8 cellular contexts compared by ENCODE assay signal in the genomic region with DNA sequence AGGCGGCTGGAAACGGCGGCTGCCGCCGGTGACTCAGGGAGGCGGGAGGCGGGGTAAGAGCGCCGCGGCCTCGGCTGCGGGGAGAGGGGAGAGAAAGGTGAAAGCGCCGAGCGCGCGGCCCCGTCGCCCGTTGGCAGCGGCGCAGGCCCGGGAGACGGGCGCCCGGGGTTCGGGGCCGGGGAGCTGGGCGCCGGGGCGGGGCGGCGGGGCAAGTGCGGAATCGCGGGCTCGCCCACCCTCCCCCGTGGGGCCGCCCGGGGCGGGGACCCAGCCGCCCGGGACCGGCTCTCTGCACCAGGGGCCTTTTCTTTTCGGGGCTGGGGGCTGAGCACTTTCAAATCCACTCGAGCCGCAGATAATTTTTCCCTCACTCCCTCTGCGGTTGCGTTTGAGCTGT. TPM values are rescaled to one million over a fixed set of nuclear protein-coding genes. Genes with fewer than 3 reads are reported as not detected.
A peak's percentile ranks its signal among the peaks of the same experiment; 100 is the strongest.
DNase-seq lines count a peak whose midpoint lies in the region; FAIRE-seq and TF ChIP-seq lines count a peak whose summit lies in the region.

No MANE protein-coding gene starts in this region.

- H3K4me2 ChIP-seq in Loucy (ENCODE audit: low read depth, low read length, poor library complexity, severe bottlenecking) (no peak overlapping the region), H1 (ENCODE audit: insufficient read depth in 1 of 2, low read depth in 2 of 2, low read length in 2 of 2) (peak overlapping the region in 1 of 2 experiments; percentile 100; a peak in 3 of 4 replicates)

- H3K9me3 ChIP-seq in Loucy (ENCODE audit: insufficient read depth, low read depth, low read length): peaks cover 26% of the 10 kb centered on the region
- H3K9me3 ChIP-seq in H1 (ENCODE audit: insufficient read depth in 2 of 2, low read depth in 1 of 2, low read length in 1 of 2): peaks cover 7 to 21% of the 10 kb centered on the region in 2 experiments
- no peaks in the 10 kb centered on the region for H3K9me3 ChIP-seq in ovary

- H2BK12ac ChIP-seq in H1 (ENCODE audit: low read depth, low read length): no peak overlapping the region

- TF ChIP-seq POLR2A in H1 (IDR thresholded peaks at IDR 0.05; ENCODE audit: control extremely low read depth in 1 of 2, low read depth in 2 of 2, low read length in 2 of 2): peak in 1 of 2 experiments; percentile 84; a peak in 1 of 3 replicates
- no peak for TF ChIP-seq POLR2A in ovary (IDR thresholded peaks at IDR 0.05)

- CTCF ChIA-PET in activated CD4-positive, alpha-beta T cell treated with anti-CD3 and anti-CD28 coated beads, Interleukin-2, amount 10 ng/mL, durations not matched to agents 7 days and 5 days (lab: Charles Lee): interaction anchor here (0.6 to 1.7 kb wide), 7 partner anchors 10 to 217 kb away, joined by 3 to 4 read pairs (median 3); no protein-coding TSS in a partner anchor
- CTCF ChIA-PET in H1 (lab: Charles Lee; ENCODE audit: partially characterized antibody): interaction anchor here (1.1 to 1.4 kb wide), 2 partner anchors 26 to 220 kb away, joined by 3 to 6 read pairs; no protein-coding TSS in a partner anchor

- no peaks in the 10 kb centered on the region for H3K9me2 ChIP-seq in Loucy (replicated peaks; ENCODE audit: low read depth, low read length)

- H2BK15ac ChIP-seq in H1 (ENCODE audit: low read length): no peak overlapping the region

- H3K79me2 ChIP-seq in Loucy (ENCODE audit: insufficient read depth, low read length) (peaks cover 46% of the 10 kb centered on the region), H1 (ENCODE audit: control insufficient read depth in 1 of 2, insufficient read depth in 2 of 2, low read length in 2 of 2) (peaks cover 3 to 38% of the 10 kb centered on the region in 2 experiments; a peak in 3 of 4 replicates)

- H4K91ac ChIP-seq in H1 (replicated peaks; ENCODE audit: insufficient read length, low read length): no peak overlapping the region

- peak overlapping the region; percentile 96 for H3K4me3 ChIP-seq in Loucy (ENCODE audit: low read length, poor library complexity, severe bottlenecking)
- peak overlapping the region; percentile 25 to 90 (median 49); a peak in 6 of 8 replicates for H3K4me3 ChIP-seq in H1 (ENCODE audit: extremely low read depth in 1 of 4, insufficient read depth in 2 of 4, low read depth in 3 of 4, low read length in 4 of 4)
- peak overlapping the region; percentile 68 for H3K4me3 ChIP-seq in ovary

- FAIRE-seq in H1 (lab: Jason Lieb, UNC): no peak

- no peak overlapping the region for H2BK20ac ChIP-seq in H1 (ENCODE audit: low read length)

- intact Hi-C loops in ovary (cut with DNase I): loop anchor here in 3 of 4 donors (5.0 to 10.0 kb wide), 4 partner anchors 121 to 244 kb away; a partner anchor contains a TSS

- peaks cover 57% of the 10 kb centered on the region for H3K36me3 Mint-ChIP-seq in activated CD4-positive, alpha-beta T cell treated with anti-CD3 and anti-CD28 coated beads, Interleukin-2, amount 10 ng/mL, durations not matched to agents 7 days and 5 days (ENCODE audit: low read depth)

- no peak overlapping the region for H3K56ac ChIP-seq in H1 (replicated peaks; ENCODE audit: insufficient read length, low read depth, low read length)

- no peak overlapping the region for H3K18ac ChIP-seq in H1 (ENCODE audit: extremely low read depth, low read length)

- H3K27me3 ChIP-seq in Loucy (ENCODE audit: insufficient read depth, low read length, poor library complexity, severe bottlenecking) (peaks cover 39% of the 10 kb centered on the region), H1 (replicated peaks in 1 of 4; ENCODE audit: control insufficient read depth in 3 of 4, extremely low read depth in 1 of 4, insufficient read depth in 3 of 4, low read length in 3 of 4) (no peaks in the 10 kb centered on the region; a peak in 2 of 7 replicates), ovary (no peaks in the 10 kb centered on the region)

- no peak overlapping the region for H3K27ac ChIP-seq in H1 (ENCODE audit: low read depth, low read length)
- H3K27ac ChIP-seq in ovary: peak overlapping the region; percentile 93 to 97

- peaks cover 7% of the 10 kb centered on the region; the same call in 1 of the 2 replicates for H3K23me2 ChIP-seq in H1 (ENCODE audit: low read depth, low read length)

- no peak for DNase-seq in activated CD4-positive, alpha-beta T cell treated with anti-CD3 and anti-CD28 coated beads, Interleukin-2, amount 10 ng/mL, durations not matched to agents 7 days and 5 days
- DNase-seq in activated CD4-positive, alpha-beta T cell treated with anti-CD3 and anti-CD28 coated beads, Interleukin-2, amount 50 U/mL, for 4 hours: no peak
- no peak for DNase-seq in H1 (ENCODE audit: low read depth in 1 of 2, low spot score in 2 of 2)
- DNase-seq in ovary: no peak
- no peak for DNase-seq in SHP77 treated with DMSO at 0.1 percent for 48 hours (lab: John Stamatoyannopoulos, UW)
- DNase-seq in GDM1 (lab: John Stamatoyannopoulos, UW): no peak
- no peak for DNase-seq in Kasumi-1 (lab: John Stamatoyannopoulos, UW)

- 0% methylated on average over 4 of the region's 49 CpGs; no CpG with 5 or more reads in 1 of the 2 experiments for WGBS in H1 (ENCODE audit: extremely low coverage in 1 of 2, insufficient coverage in 1 of 2, insufficient read length in 1 of 2, insufficient replicate concordance in 2 of 2, low coverage in 1 of 2, low lambda C conversion rate in 2 of 2, missing lambda C conversion rate in 1 of 2), 2 experiments
- WGBS in ovary, 3 donors: 0 to 1% (median 0%) methylated on average over 43 to 49 of the region's 49 CpGs

- POLR2A ChIA-PET in activated CD4-positive, alpha-beta T cell treated with anti-CD3 and anti-CD28 coated beads, Interleukin-2, amount 10 ng/mL, durations not matched to agents 7 days and 5 days (lab: Charles Lee): interaction anchor here (0.5 to 1.0 kb wide), 5 partner anchors 17 to 1027 kb away, joined by 3 to 7 read pairs (median 3); a partner anchor contains a TSS
- POLR2A ChIA-PET in H1 (lab: Charles Lee; ENCODE audit: partially characterized antibody): interaction anchor here (0.7 to 2.4 kb wide), 12 partner anchors 8 to 614 kb away, joined by 3 to 8 read pairs (median 3); a partner anchor contains a TSS

- H3K4me1 ChIP-seq in Loucy (ENCODE audit: insufficient read depth, low read length, poor library complexity, severe bottlenecking): peaks cover 28% of the 10 kb centered on the region
- H3K4me1 ChIP-seq in H1 (replicated peaks in 1 of 4; ENCODE audit: control insufficient read depth in 3 of 4, insufficient read depth in 4 of 4, low read length in 3 of 4): peaks cover 0 to 5% (median 0%) of the 10 kb centered on the region in 4 experiments; a peak in 1 of 7 replicates
- peaks cover 12% of the 10 kb centered on the region for H3K4me1 ChIP-seq in ovary (ENCODE audit: insufficient read depth)

- H3K23ac ChIP-seq in H1 (ENCODE audit: insufficient read length): no peak overlapping the region

- TF ChIP-seq EP300 in H1 (IDR thresholded peaks at IDR 0.05; ENCODE audit: borderline replicate concordance in 1 of 2, low read depth in 2 of 2, low read length in 2 of 2) (no peak), ovary (IDR thresholded peaks at IDR 0.05) (no peak)

- no peak overlapping the region for H4K5ac ChIP-seq in H1 (ENCODE audit: insufficient read length, low read depth, low read length)

- H3K14ac ChIP-seq in H1 (ENCODE audit: insufficient read length): no peak overlapping the region

- peaks cover 6% of the 10 kb centered on the region for H3K27me3 Mint-ChIP-seq in activated CD4-positive, alpha-beta T cell treated with anti-CD3 and anti-CD28 coated beads, Interleukin-2, amount 10 ng/mL, durations not matched to agents 7 days and 5 days

- H3K4ac ChIP-seq in H1 (replicated peaks; ENCODE audit: insufficient read length, low read depth, low read length): no peak overlapping the region

- H3K4me1 Mint-ChIP-seq in activated CD4-positive, alpha-beta T cell treated with anti-CD3 and anti-CD28 coated beads, Interleukin-2, amount 10 ng/mL, durations not matched to agents 7 days and 5 days: peaks cover 49% of the 10 kb centered on the region

- no peak overlapping the region for H2AK5ac ChIP-seq in H1 (ENCODE audit: low read depth, low read length)

- H3K9me3 Mint-ChIP-seq in activated CD4-positive, alpha-beta T cell treated with anti-CD3 and anti-CD28 coated beads, Interleukin-2, amount 10 ng/mL, durations not matched to agents 7 days and 5 days: peaks cover 28% of the 10 kb centered on the region

- TF ChIP-seq RAD21 in H1 (IDR thresholded peaks at IDR 0.05 in 1 of 2, conservative IDR thresholded peaks at IDR 0.05 in 1 of 2; ENCODE audit: low read depth in 2 of 2, low read length in 2 of 2): no peak

- H3K9ac ChIP-seq in Loucy (ENCODE audit: low read depth, low read length, poor library complexity, severe bottlenecking): peak overlapping the region; percentile 71
- H3K9ac ChIP-seq in H1 (replicated peaks in 1 of 4; ENCODE audit: extremely low read depth in 1 of 4, low read depth in 3 of 4, low read length in 3 of 4): peak overlapping the region in 2 of 4 experiments; percentile 32 to 38; a peak in 2 of 7 replicates

- TF ChIP-seq CTCF in Loucy (conservative IDR thresholded peaks at IDR 0.05; ENCODE audit: low read length) (no peak), H1 (IDR thresholded peaks at IDR 0.05; ENCODE audit: control extremely low read depth in 1 of 3, insufficient read depth in 1 of 3, low read depth in 1 of 3, low read length in 3 of 3) (no peak), ovary (IDR thresholded peaks at IDR 0.05) (no peak)

- H2BK120ac ChIP-seq in H1 (replicated peaks; ENCODE audit: low read depth, low read length): no peak overlapping the region

- H2AFZ ChIP-seq in Loucy (ENCODE audit: low read length) (no peak overlapping the region), H1 (ENCODE audit: low read length) (no peak overlapping the region)

- peak overlapping the region; percentile 97 for H3K4me3 Mint-ChIP-seq in activated CD4-positive, alpha-beta T cell treated with anti-CD3 and anti-CD28 coated beads, Interleukin-2, amount 10 ng/mL, durations not matched to agents 7 days and 5 days

- no peaks in the 10 kb centered on the region for H3F3A ChIP-seq in Loucy (ENCODE audit: low read depth)

- H4K8ac ChIP-seq in H1 (ENCODE audit: extremely low read depth, insufficient read depth, low read length): peak overlapping the region; percentile 51; the same call in 1 of the 2 replicates

- no peak overlapping the region for H2BK5ac ChIP-seq in H1 (ENCODE audit: low read depth, low read length)

- H4K20me1 ChIP-seq in Loucy (ENCODE audit: insufficient read depth, low read length, poor library complexity, severe bottlenecking): peaks cover 42% of the 10 kb centered on the region
- H4K20me1 ChIP-seq in H1 (replicated peaks in 1 of 2; ENCODE audit: control insufficient read depth in 1 of 2, insufficient read depth in 2 of 2, low read length in 2 of 2): peaks cover 4 to 9% of the 10 kb centered on the region in 2 experiments

- peaks cover 7% of the 10 kb centered on the region for H3K79me1 ChIP-seq in H1 (ENCODE audit: low read depth, low read length)

- H3K36me3 ChIP-seq in Loucy (ENCODE audit: insufficient read depth, low read length): no peaks in the 10 kb centered on the region; the same call in none of the 2 replicates
- peaks cover 0 to 15% (median 2%) of the 10 kb centered on the region in 4 experiments; a peak in 2 of 8 replicates for H3K36me3 ChIP-seq in H1 (ENCODE audit: control insufficient read depth in 2 of 4, insufficient read depth in 4 of 4, low read length in 3 of 4)
- H3K36me3 ChIP-seq in ovary: no peaks in the 10 kb centered on the region

- H3K27ac Mint-ChIP-seq in activated CD4-positive, alpha-beta T cell treated with anti-CD3 and anti-CD28 coated beads, Interleukin-2, amount 10 ng/mL, durations not matched to agents 7 days and 5 days: peak overlapping the region; percentile 100

RNA-seq across cellular contexts. Expression of a gene that starts 0.2 kb away (rescaled TPM):
- 10 to 100 TPM; 86.1 to 86.9 TPM for total RNA-seq in activated CD4-positive, alpha-beta T cell treated with anti-CD3 and anti-CD28 coated beads, Interleukin-2, amount 10 ng/mL, durations not matched to agents 7 days and 5 days
- 25.3 and 29.2 TPM in 2 replicates for total RNA-seq in H1 (2021; fragmentation: NEBNext Ultra II Directional; extraction: Animal tissue kit (Norgen Biotek cat#: 25700))
- polyA plus RNA-seq in H1 (2011; rRNA removed) (8.3 and 15.8 TPM in 2 replicates), ovary (10 to 100 TPM; 23.3 to 58.4 TPM)
- 15.7 TPM for polyA plus RNA-seq in H1 (2011; cell fraction: cytosol; rRNA removed)
- polyA plus RNA-seq in H1 (2011; cell fraction: nucleus; rRNA removed): 12.7 TPM
- polyA plus RNA-seq in H1 (2012, experiment 1 of 2): 14.9 to 18.7 TPM (median 16.8 TPM) in 4 replicates
- 1.8 TPM for polyA plus RNA-seq in H1 (2012, experiment 2 of 2)
- polyA plus RNA-seq in H1 (2013, experiment 1 of 2): 13.7 TPM
- polyA plus RNA-seq in H1 (2013, experiment 2 of 2): 11.6 TPM
- 37.3 and 54.7 TPM in 2 replicates for polyA minus RNA-seq in H1 (2011; rRNA and poly(A)+ RNA removed)
- 25.2 TPM for polyA minus RNA-seq in H1 (2011; cell fraction: cytosol; rRNA and poly(A)+ RNA removed)
- 55.1 TPM for polyA minus RNA-seq in H1 (2011; cell fraction: nucleus; rRNA and poly(A)+ RNA removed)
- 10 to 100 TPM; 31.7 to 53.0 (median 40.8) TPM for total RNA-seq in ovary
